35 cellular contexts compared by ENCODE assay signal in genomic region chr1:99152132-99152531, GRCh38.
"Had no signal": no experiment of that assay in that cellular context is flagged by ENCODE, and none has a peak within 500 bp of the region (broad histone marks: within the 10 kb centered on the region; RNA-seq: fewer than 3 reads in every experiment).

No MANE protein-coding gene starts in this region.

- H3K27me3 ChIP-seq: MG63 had no signal

- H3K4me3 ChIP-seq: MG63 had no signal

- DNase-seq: Karpas-422, Kasumi-1, MG63, MM.1S, MV-4-11, NCI-H1048, NCI-H1092, NCI-H1092 treated with DMSO at 0.1 percent for 48 hours, NCI-H1105, NCI-H1105 treated with DMSO at 0.1 percent for 48 hours, NCI-H1417, NCI-H1417 treated with DMSO at 0.1 percent for 48 hours, NCI-H1436, NCI-H1436 treated with DMSO at 0.1 percent for 48 hours, NCI-H146, NCI-H1694, NCI-H1694 treated with DMSO at 0.1 percent for 48 hours, NCI-H187, NCI-H187 treated with DMSO at 0.1 percent for 48 hours, NCI-H1930, NCI-H2029, NCI-H2029 treated with DMSO at 0.1 percent for 48 hours, NCI-H2081, NCI-H2081 treated with DMSO at 0.1 percent for 48 hours, NCI-H2107, NCI-H2171, NCI-H2171 treated with DMSO at 0.1 percent for 48 hours, NCI-H2227 treated with DMSO at 0.1 percent for 48 hours, NCI-H226, NCI-H345, NCI-H446, NCI-H446 treated with DMSO at 0.1 percent for 48 hours, NCI-H510A, NCI-H510A treated with DMSO at 0.1 percent for 48 hours, NCI-H524 had no signal

- H3K9me3 ChIP-seq: MG63 had no signal

- H3K36me3 ChIP-seq: MG63 had no signal
